10 cellular contexts compared by ENCODE assay signal in the genomic region with DNA sequence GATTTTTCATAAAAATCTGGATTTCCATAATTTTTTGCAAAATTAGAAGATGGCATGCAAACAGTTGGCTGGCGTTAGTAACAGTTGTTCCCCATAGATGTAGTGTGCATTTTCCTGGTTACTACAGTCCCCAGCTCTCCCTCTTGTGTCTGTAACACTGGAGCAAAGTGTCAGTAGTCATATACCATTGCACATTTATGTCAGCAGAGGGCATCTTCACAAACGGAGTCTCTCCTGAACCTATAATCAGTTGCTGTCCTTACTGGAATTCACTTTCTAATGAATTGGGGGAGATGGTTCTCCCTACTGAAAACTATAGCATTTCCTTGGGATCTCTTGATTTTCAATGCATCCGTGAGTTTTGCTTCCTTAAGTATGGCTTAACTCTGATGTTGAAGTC. TPM values are rescaled to one million over a fixed set of nuclear protein-coding genes. Genes with fewer than 3 reads are reported as not detected.
DNase-seq lines count a peak whose midpoint lies in the region; ATAC-seq, FAIRE-seq and TF ChIP-seq lines count a peak whose summit lies in the region.
"Had no signal": no experiment of that assay in that cellular context is flagged by ENCODE, and none has a peak within 500 bp of the region (broad histone marks: within the 10 kb centered on the region; RNA-seq: fewer than 3 reads in every experiment).

No MANE protein-coding gene starts in this region.

- no peaks in the 10 kb centered on the region for H3K9me1 ChIP-seq in keratinocyte (ENCODE audit: control insufficient read depth, extremely low read depth, insufficient read depth, low read length)

- ATAC-seq in HG02763 (IDR thresholded peaks at IDR 0.05; ENCODE audit: unreplicated experiment) (peak; percentile 60), HG02852 (IDR thresholded peaks at IDR 0.05; ENCODE audit: unreplicated experiment) (no peak), GM18867 (IDR thresholded peaks at IDR 0.05; ENCODE audit: unreplicated experiment) (no peak)

- FAIRE-seq in keratinocyte (lab: Jason Lieb, UNC), result no peak

- H3K9me3 ChIP-seq in SU-DHL-6 (ENCODE audit: insufficient read depth, low read length), result no peaks in the 10 kb centered on the region
- H3K9me3 ChIP-seq in keratinocyte (ENCODE audit: control insufficient read depth, low read depth, low read length), result no peaks in the 10 kb centered on the region
- H3K9me3 ChIP-seq: BLaER1 had no signal

- H3K27me3 ChIP-seq in SU-DHL-6 (ENCODE audit: low read length), result no peaks in the 10 kb centered on the region
- H3K27me3 ChIP-seq in keratinocyte (ENCODE audit: control insufficient read depth, extremely low read depth, insufficient read depth, low read length), result no peaks in the 10 kb centered on the region
- H3K27me3 ChIP-seq: BLaER1 had no signal

- H3K36me3 ChIP-seq in SU-DHL-6 (ENCODE audit: low read length) (no peaks in the 10 kb centered on the region), keratinocyte (ENCODE audit: control insufficient read depth in 2 of 2, extremely low read depth in 1 of 2, insufficient read depth in 2 of 2, low read length in 2 of 2) (no peaks in the 10 kb centered on the region)
- H3K36me3 ChIP-seq: BLaER1 had no signal

- H3K9me2 ChIP-seq in SU-DHL-6 (replicated peaks; ENCODE audit: insufficient read depth, low read length), result no peaks in the 10 kb centered on the region

- H3K9ac ChIP-seq in SU-DHL-6 (ENCODE audit: low read length) (no peak overlapping the region), keratinocyte (ENCODE audit: control insufficient read depth, extremely low read depth, insufficient read depth, low read length) (no peak overlapping the region)
- H3K9ac ChIP-seq: BLaER1 had no signal

- dilution Hi-C loops in keratinocyte (cut with MboI; ENCODE audit: extremely low pct_ligation_motif_present, low sequenced_read_pairs), result no loop called here

- H3K4me2 ChIP-seq in SU-DHL-6 (ENCODE audit: low read depth, low read length, poor library complexity, severe bottlenecking) (no peak overlapping the region), keratinocyte (ENCODE audit: control insufficient read depth, extremely low read depth, insufficient read depth, low read depth, low read length) (no peak overlapping the region)
- H3K4me2 ChIP-seq: BLaER1 had no signal

- DNase-seq in NCI-H345 (lab: John Stamatoyannopoulos, UW) (peak; percentile 6), NCI-H345 treated with DMSO at 0.1 percent for 48 hours (lab: John Stamatoyannopoulos, UW; ENCODE audit: unreplicated experiment) (no peak), keratinocyte (ENCODE audit: low read depth, low spot score) (no peak), cerebellum (ENCODE audit: low spot score) (no peak)

- no peaks in the 10 kb centered on the region for H4K20me1 ChIP-seq in SU-DHL-6 (ENCODE audit: low read depth, low read length)
- H4K20me1 ChIP-seq in keratinocyte (ENCODE audit: control insufficient read depth, extremely low read depth, insufficient read depth, low read length), result no peaks in the 10 kb centered on the region
- H4K20me1 ChIP-seq: BLaER1 had no signal

- H3K27ac ChIP-seq in SU-DHL-6 (ENCODE audit: low read depth, low read length), result no peak overlapping the region
- no peak overlapping the region for H3K27ac ChIP-seq in keratinocyte (ENCODE audit: control insufficient read depth, insufficient read depth, low read length)
- H3K27ac ChIP-seq: BLaER1, SK-N-MC had no signal

- H3K4me3 ChIP-seq in SU-DHL-6 (ENCODE audit: insufficient read depth, low read length, poor library complexity, severe bottlenecking) (no peak overlapping the region), keratinocyte (ENCODE audit: control insufficient read depth in 2 of 3, extremely low read depth in 1 of 3, insufficient read depth in 2 of 3, low read depth in 1 of 3, low read length in 3 of 3) (no peak overlapping the region)
- H3K4me3 ChIP-seq: BLaER1, SK-N-MC had no signal

- no peak overlapping the region for H2AFZ ChIP-seq in SU-DHL-6 (ENCODE audit: low read depth, low read length, severe bottlenecking)
- H2AFZ ChIP-seq in keratinocyte (ENCODE audit: control insufficient read depth, low read length), result no peak overlapping the region

- peak; percentile 26 for TF ChIP-seq CTCF in SU-DHL-6 (IDR thresholded peaks at IDR 0.05; ENCODE audit: insufficient read depth, low read length, poor library complexity, severe bottlenecking)
- TF ChIP-seq CTCF in keratinocyte (optimal IDR thresholded peaks at IDR 0.05 in 1 of 3, IDR thresholded peaks at IDR 0.05 in 1 of 3, conservative IDR thresholded peaks at IDR 0.05 in 1 of 3; ENCODE audit: extremely low read depth in 1 of 3, insufficient read depth in 2 of 3, low read length in 3 of 3), result peak in 2 of 3 experiments; percentile 24 to 27

- no peaks in the 10 kb centered on the region for H3K4me1 ChIP-seq in keratinocyte (ENCODE audit: control insufficient read depth, extremely low read depth, insufficient read depth, low read length)
- H3K4me1 ChIP-seq: BLaER1 had no signal

- H3K79me2 ChIP-seq in SU-DHL-6 (ENCODE audit: insufficient read depth, low read length) (no peaks in the 10 kb centered on the region), keratinocyte (ENCODE audit: control insufficient read depth, insufficient read depth, low read length) (no peaks in the 10 kb centered on the region)

- H3F3A ChIP-seq in SU-DHL-6 (ENCODE audit: insufficient read depth), result no peaks in the 10 kb centered on the region

RNA-seq across cellular contexts. Expression of gene DMAC1, which starts 44.7 kb away (rescaled TPM):
- 22.0 to 71.4 TPM (median 70.4 TPM) in 3 replicates for polyA plus RNA-seq in keratinocyte
- 326 TPM for polyA plus RNA-seq in keratinocyte (2011; ENCODE audit: low read depth)
- 34.2 and 48.8 TPM in 2 replicates for polyA plus RNA-seq in keratinocyte (2011; cell fraction: cytosol; rRNA removed)
- polyA plus RNA-seq in keratinocyte (2011; cell fraction: nucleus; rRNA removed), result 17.9 and 25.3 TPM in 2 replicates
- 58.9 and 69.9 TPM in 2 replicates for polyA plus RNA-seq in keratinocyte (2012; ENCODE audit: low replicate concordance)
- 10.6 to 14.0 TPM (median 11.2 TPM) in 3 replicates for polyA minus RNA-seq in keratinocyte
- polyA minus RNA-seq in keratinocyte (2011; cell fraction: cytosol; rRNA and poly(A)+ RNA removed), result 18.8 TPM
- polyA minus RNA-seq in keratinocyte (2011; cell fraction: nucleus; rRNA and poly(A)+ RNA removed), result 3.1 and 3.6 TPM in 2 replicates
- 15.8 TPM for total RNA-seq in cerebellum
